In genomic region chr6:167541544-167541943, GRCh38 we compare ENCODE assay signal across 1 cellular context.
TF ChIP-seq lines count a peak whose summit lies in the region.

No MANE protein-coding gene starts in this region.

TF ChIP-seq in K562, 482 proteins besides CTCF, POLR2A, EP300 and RAD21:
- no peak for TF ChIP-seq GMEB1 (CRISPR knock-in tag; IDR thresholded peaks at IDR 0.05)
- TF ChIP-seq CBX3 (IDR thresholded peaks at IDR 0.05; ENCODE audit: borderline replicate concordance in 1 of 2, low read length in 2 of 2), result peak in 1 of 2 experiments; percentile 78; a peak in 2 of 3 replicates
- 0 out of 2 replicates have a peak, but pooled peaks have one; percentile 25 for TF ChIP-seq CBX5 (IDR thresholded peaks at IDR 0.05; ENCODE audit: borderline replicate concordance, low read depth)
- TF ChIP-seq TRIM28 (IDR thresholded peaks at IDR 0.05), result 0 out of 2 replicates have a peak, but pooled peaks have one; percentile 58
